ENCODE assay signal across 11 cellular contexts in the genomic region with DNA sequence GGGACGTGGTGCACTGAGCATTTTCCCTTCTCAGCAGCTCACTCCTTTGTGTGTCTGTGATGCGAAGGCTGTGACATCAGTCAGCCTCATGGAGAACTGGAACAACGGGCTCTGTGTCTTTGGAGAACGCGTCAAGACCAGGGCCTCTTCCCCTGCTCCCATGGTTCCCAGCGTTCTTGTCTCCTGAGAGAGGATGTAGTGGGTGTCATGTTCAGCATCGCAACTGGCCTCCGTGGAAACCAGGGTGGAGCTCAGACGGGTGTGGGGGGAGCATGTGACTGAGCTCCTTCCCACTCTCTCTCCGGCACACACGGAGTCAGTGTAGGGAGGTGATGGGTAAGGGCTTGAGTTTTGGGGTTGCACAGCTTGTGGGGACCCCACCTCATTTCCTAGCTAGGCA. TPM values are rescaled to one million over a fixed set of nuclear protein-coding genes. Genes with fewer than 3 reads are reported as not detected.
DNase-seq lines count a peak whose midpoint lies in the region; ATAC-seq and TF ChIP-seq lines count a peak whose summit lies in the region.
"Had no signal": no experiment of that assay in that cellular context is flagged by ENCODE, and none has a peak within 500 bp of the region (broad histone marks: within the 10 kb centered on the region; RNA-seq: fewer than 3 reads in every experiment).

No MANE protein-coding gene starts in this region.

- H3K4ac ChIP-seq in IMR-90 (ENCODE audit: low read depth, low read length): no peak overlapping the region

- no peaks in the 10 kb centered on the region for H3K4me1 ChIP-seq in IMR-90 (ENCODE audit: control insufficient read depth, insufficient read depth, low read length)
- H3K4me1 ChIP-seq: esophagus squamous epithelium had no signal

- TF ChIP-seq CTCF in IMR-90 (conservative IDR thresholded peaks at IDR 0.05; ENCODE audit: low read depth, low read length) (no peak), neural crest cell (conservative IDR thresholded peaks at IDR 0.05) (no peak)

- H3K23ac ChIP-seq in IMR-90 (ENCODE audit: low read depth, low read length): no peak overlapping the region

- H4K5ac ChIP-seq in IMR-90 (ENCODE audit: low read depth, low read length): no peak overlapping the region

- no peak overlapping the region for H3K27ac ChIP-seq in IMR-90 (ENCODE audit: insufficient read depth, low read length)
- H3K27ac ChIP-seq: esophagus squamous epithelium had no signal

- dilution Hi-C loops in IMR-90 (cut with HindIII; ENCODE audit: low sequenced_read_pairs, unreplicated experiment): no loop called here

- no peak overlapping the region for H2BK5ac ChIP-seq in IMR-90 (ENCODE audit: low read depth, low read length, poor library complexity, severe bottlenecking)

- H3K4me3 ChIP-seq in IMR-90 (ENCODE audit: insufficient read depth, low read depth, low read length): no peak overlapping the region
- H3K4me3 ChIP-seq: esophagus squamous epithelium, lung had no signal

- no peak overlapping the region for H4K91ac ChIP-seq in IMR-90 (ENCODE audit: insufficient read depth, low read depth, low read length)

- H2AK5ac ChIP-seq in IMR-90 (ENCODE audit: low read depth, low read length): no peak overlapping the region

- H3K79me1 ChIP-seq in IMR-90 (ENCODE audit: low read depth in 1 of 2, low read length in 2 of 2): no peaks in the 10 kb centered on the region

- H3K27ac Mint-ChIP-seq in neural crest cell (ENCODE audit: unreplicated experiment): peak overlapping the region; percentile 67

- no peak overlapping the region for H4K8ac ChIP-seq in IMR-90 (ENCODE audit: low read depth in 2 of 2, low read length in 2 of 2)

- DNase-seq in DMS53 (lab: John Stamatoyannopoulos, UW) (peak; percentile 84), IMR-90 (no peak), RPMI7951 (ENCODE audit: low read depth) (peak; percentile 41), neural crest cell (ENCODE audit: low read depth, low spot score) (no peak), NOMO-1 treated with DMSO at 0.1 percent for 48 hours (lab: John Stamatoyannopoulos, UW; ENCODE audit: unreplicated experiment) (no peak), AG08396 (ENCODE audit: low spot score) (no peak)
- DNase-seq: activated CD4-positive, alpha-beta T cell treated with anti-CD3 and anti-CD28 coated beads, Interleukin-2, amount 50 U/mL, for 48 hours; cortex of kidney; esophagus squamous epithelium had no signal

- no peak overlapping the region for H3K14ac ChIP-seq in IMR-90 (replicated peaks; ENCODE audit: low read depth, low read length)

- H3K4me3 Mint-ChIP-seq in neural crest cell: no peak overlapping the region

- H3K4me2 ChIP-seq in IMR-90 (ENCODE audit: low read depth, low read length): no peak overlapping the region

- H3K27me3 Mint-ChIP-seq in neural crest cell (ENCODE audit: low read depth): no peaks in the 10 kb centered on the region

- peak overlapping the region; percentile 17 for H2AFZ ChIP-seq in IMR-90 (replicated peaks; ENCODE audit: low read length, poor library complexity)

- no peaks in the 10 kb centered on the region for H3K4me1 Mint-ChIP-seq in neural crest cell

- H3K36me3 ChIP-seq in IMR-90 (ENCODE audit: control insufficient read depth, insufficient read depth, low read length): no peaks in the 10 kb centered on the region
- H3K36me3 ChIP-seq: esophagus squamous epithelium had no signal

- POLR2A ChIA-PET in IMR-90 (lab: Charles Lee; ENCODE audit: unreplicated experiment): no interaction called here

- no peak overlapping the region for H2BK120ac ChIP-seq in IMR-90 (ENCODE audit: low read depth, low read length)

- peaks cover 4% of the 10 kb centered on the region for H3K36me3 Mint-ChIP-seq in neural crest cell (ENCODE audit: low read depth)

- BruUV-seq in IMR-90 (replicated peaks; lab: Mats Ljungman, UMichigan): no TSS peak

- in situ Hi-C loops in IMR-90 (cut with MboI; ENCODE audit: low sequenced_read_pairs): no loop called here

- H3K9me3 ChIP-seq in IMR-90 (ENCODE audit: control insufficient read depth, insufficient read depth, low read length): no peaks in the 10 kb centered on the region
- H3K9me3 ChIP-seq: esophagus squamous epithelium had no signal

- TF ChIP-seq POLR2A in IMR-90 (IDR thresholded peaks at IDR 0.05; ENCODE audit: low read depth, low read length): no peak

- H3K9ac ChIP-seq in IMR-90 (ENCODE audit: low read depth, low read length): no peak overlapping the region

- no peaks in the 10 kb centered on the region for H4K20me1 ChIP-seq in IMR-90 (ENCODE audit: insufficient read depth, low read length)

- no peak overlapping the region for H2BK20ac ChIP-seq in IMR-90 (ENCODE audit: low read depth, low read length)

- no peak for TF ChIP-seq RAD21 in IMR-90 (IDR thresholded peaks at IDR 0.05; ENCODE audit: low read length)

- H2BK15ac ChIP-seq in IMR-90 (ENCODE audit: low read depth, low read length): no peak overlapping the region

- intact Hi-C loops in IMR-90 (cut with micrococcal nuclease): no loop called here

- H3K56ac ChIP-seq in IMR-90 (ENCODE audit: extremely low read depth, insufficient read depth, low read length): no peak overlapping the region

- ATAC-seq in IMR-90 (ENCODE audit: low read depth) (no peak), HG02678 (IDR thresholded peaks at IDR 0.05; ENCODE audit: unreplicated experiment) (no peak)

- H3K27me3 ChIP-seq in IMR-90 (ENCODE audit: control insufficient read depth, insufficient read depth, low read length): peaks cover 5% of the 10 kb centered on the region; the same call in 1 of the 2 replicates
- H3K27me3 ChIP-seq: esophagus squamous epithelium had no signal

- no peaks in the 10 kb centered on the region for H3K9me3 Mint-ChIP-seq in neural crest cell

- no peak overlapping the region for H3K18ac ChIP-seq in IMR-90 (ENCODE audit: low read depth, low read length)

- CTCF ChIA-PET in IMR-90 (lab: Yijun Ruan, JAX): no interaction called here

- WGBS in IMR-90 (ENCODE audit: extremely low coverage in 2 of 2, insufficient read length in 1 of 2), 2 experiments: no CpG with 5 or more reads among the region's 11 CpGs

- no peak overlapping the region for H2AK9ac ChIP-seq in IMR-90 (replicated peaks; ENCODE audit: low read depth, low read length, poor library complexity)

- no peaks in the 10 kb centered on the region for H3K9me1 ChIP-seq in IMR-90 (ENCODE audit: insufficient read depth, low read length)

TF ChIP-seq in IMR-90, 13 proteins besides CTCF, POLR2A, EP300 and RAD21:
- TF ChIP-seq MAFK (IDR thresholded peaks at IDR 0.05; ENCODE audit: low read depth, low read length) (no peak), CEBPB (IDR thresholded peaks at IDR 0.05; ENCODE audit: low read depth, low read length) (no peak), SMC3 (IDR thresholded peaks at IDR 0.05; ENCODE audit: low read depth, low read length) (no peak), FOS (IDR thresholded peaks at IDR 0.05; ENCODE audit: low read depth, low read length) (no peak), BHLHE40 (IDR thresholded peaks at IDR 0.05; ENCODE audit: low read depth, low read length) (no peak), RCOR1 (IDR thresholded peaks at IDR 0.05; ENCODE audit: insufficient replicate concordance, low read length) (no peak), NFE2L2 (IDR thresholded peaks at IDR 0.05; ENCODE audit: low read depth, low read length) (no peak), MAZ (IDR thresholded peaks at IDR 0.05; ENCODE audit: borderline replicate concordance, low read depth, low read length) (no peak), CHD1 (IDR thresholded peaks at IDR 0.05; ENCODE audit: low read depth, low read length) (no peak), RFX5 (IDR thresholded peaks at IDR 0.05; ENCODE audit: low read depth, low read length) (no peak), MXI1 (IDR thresholded peaks at IDR 0.05; ENCODE audit: borderline replicate concordance, low read depth, low read length) (no peak)
- TF ChIP-seq, protein P1, sequence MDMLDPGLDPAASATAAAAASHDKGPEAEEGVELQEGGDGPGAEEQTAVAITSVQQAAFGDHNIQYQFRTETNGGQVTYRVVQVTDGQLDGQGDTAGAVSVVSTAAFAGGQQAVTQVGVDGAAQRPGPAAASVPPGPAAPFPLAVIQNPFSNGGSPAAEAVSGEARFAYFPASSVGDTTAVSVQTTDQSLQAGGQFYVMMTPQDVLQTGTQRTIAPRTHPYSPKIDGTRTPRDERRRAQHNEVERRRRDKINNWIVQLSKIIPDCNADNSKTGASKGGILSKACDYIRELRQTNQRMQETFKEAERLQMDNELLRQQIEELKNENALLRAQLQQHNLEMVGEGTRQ (IDR thresholded peaks at IDR 0.05; ENCODE audit: low read depth, low read length): no peak
- TF ChIP-seq, protein P2, sequence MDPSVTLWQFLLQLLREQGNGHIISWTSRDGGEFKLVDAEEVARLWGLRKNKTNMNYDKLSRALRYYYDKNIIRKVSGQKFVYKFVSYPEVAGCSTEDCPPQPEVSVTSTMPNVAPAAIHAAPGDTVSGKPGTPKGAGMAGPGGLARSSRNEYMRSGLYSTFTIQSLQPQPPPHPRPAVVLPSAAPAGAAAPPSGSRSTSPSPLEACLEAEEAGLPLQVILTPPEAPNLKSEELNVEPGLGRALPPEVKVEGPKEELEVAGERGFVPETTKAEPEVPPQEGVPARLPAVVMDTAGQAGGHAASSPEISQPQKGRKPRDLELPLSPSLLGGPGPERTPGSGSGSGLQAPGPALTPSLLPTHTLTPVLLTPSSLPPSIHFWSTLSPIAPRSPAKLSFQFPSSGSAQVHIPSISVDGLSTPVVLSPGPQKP (IDR thresholded peaks at IDR 0.05; ENCODE audit: borderline replicate concordance, low read depth, low read length): no peak

RNA-seq across cellular contexts. Expression of a gene that starts 59.7 kb away (rescaled TPM):
- 5.9 and 8.6 TPM in 2 replicates for total RNA-seq in IMR-90 (2012; rRNA removed)
- 17.2 and 19.8 TPM in 2 replicates for polyA plus RNA-seq in IMR-90 (2012; rRNA removed)
- polyA plus RNA-seq in IMR-90 (2012; cell fraction: cytosol; rRNA removed): 5.2 and 10.0 TPM in 2 replicates
- polyA plus RNA-seq in IMR-90 (2012; cell fraction: nucleus; rRNA removed; ENCODE audit: low replicate concordance): 74.3 and 80.4 TPM in 2 replicates
- 5.5 and 6.0 TPM in 2 replicates for total RNA-seq in RPMI7951 (2014; rRNA removed; shearing (Covaris generic))
- total RNA-seq in neural crest cell: 39.3 and 41.2 TPM in 2 replicates

Comparison
In these comparisons a context has a peak if more than half of its experiments do, and no peak if none do; other contexts are left out.
1. DNase-seq: peak in DMS53 (single experiment) and RPMI7951 (single experiment); none in IMR-90 (single experiment), neural crest cell (single experiment), NOMO-1 treated with DMSO at 0.1 percent for 48 hours (single experiment) and AG08396 (single experiment).